1 cellular context compared by ENCODE assay signal in the genomic region with DNA sequence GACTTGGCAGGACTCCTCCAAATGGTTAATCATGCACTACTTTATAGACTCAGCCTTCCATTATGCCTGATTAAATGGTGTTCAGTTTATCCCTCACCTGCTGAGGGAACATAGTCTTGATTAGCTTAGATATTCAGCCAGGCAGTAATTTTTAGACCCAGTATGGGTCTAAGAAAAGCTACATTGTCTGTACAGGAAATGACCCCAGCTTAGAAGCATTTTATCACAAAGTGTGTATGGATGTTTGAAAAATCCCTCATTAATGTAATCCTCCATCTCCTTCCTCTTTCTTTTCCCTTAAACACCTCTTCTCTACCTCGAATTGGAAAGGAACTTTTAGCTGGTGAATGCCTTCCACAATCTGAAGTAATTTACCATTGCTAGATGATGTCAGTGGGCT.
TF ChIP-seq lines count a peak whose summit lies in the region.

No MANE protein-coding gene starts in this region.

TF ChIP-seq in IMR-90, 13 proteins besides CTCF, POLR2A, EP300 and RAD21:
- TF ChIP-seq BHLHE40 (IDR thresholded peaks at IDR 0.05; ENCODE audit: low read depth, low read length) (no peak), ELK1 (IDR thresholded peaks at IDR 0.05; ENCODE audit: borderline replicate concordance, low read depth, low read length) (no peak), MAFK (IDR thresholded peaks at IDR 0.05; ENCODE audit: low read depth, low read length) (no peak), SMC3 (IDR thresholded peaks at IDR 0.05; ENCODE audit: low read depth, low read length) (no peak), CEBPB (IDR thresholded peaks at IDR 0.05; ENCODE audit: low read depth, low read length) (no peak), MAZ (IDR thresholded peaks at IDR 0.05; ENCODE audit: borderline replicate concordance, low read depth, low read length) (no peak), CHD1 (IDR thresholded peaks at IDR 0.05; ENCODE audit: low read depth, low read length) (no peak), FOS (IDR thresholded peaks at IDR 0.05; ENCODE audit: low read depth, low read length) (no peak), USF2 (IDR thresholded peaks at IDR 0.05; ENCODE audit: low read depth, low read length) (no peak), RFX5 (IDR thresholded peaks at IDR 0.05; ENCODE audit: low read depth, low read length) (no peak), MXI1 (IDR thresholded peaks at IDR 0.05; ENCODE audit: borderline replicate concordance, low read depth, low read length) (no peak), NFE2L2 (IDR thresholded peaks at IDR 0.05; ENCODE audit: low read depth, low read length) (no peak), RCOR1 (IDR thresholded peaks at IDR 0.05; ENCODE audit: insufficient replicate concordance, low read length) (no peak)
TF ChIP-seq in IMR-90: peak in this region for 0.
